ENCODE assay signal across 31 cellular contexts in genomic region chr13:92974905-92975429, GRCh38.
"Had no signal": no experiment of that assay in that cellular context is flagged by ENCODE, and none has a peak within 500 bp of the region (broad histone marks: within the 10 kb centered on the region; RNA-seq: fewer than 3 reads in every experiment).

No MANE protein-coding gene starts in this region.

- H3K9me3 ChIP-seq: SJSA1, SK-N-SH had no signal

- ATAC-seq: Panc1 had no signal

- DNase-seq: Karpas-422, KBM-7, MM.1S, MV-4-11, NCI-H1092, NCI-H1105, NCI-H1417 treated with DMSO at 0.1 percent for 48 hours, NCI-H1436 treated with DMSO at 0.1 percent for 48 hours, NCI-H1694 treated with DMSO at 0.1 percent for 48 hours, NCI-H1930, NCI-H2029 treated with DMSO at 0.1 percent for 48 hours, NCI-H2081 treated with DMSO at 0.1 percent for 48 hours, NCI-H2107, NCI-H2171, NCI-H226, NCI-H446 treated with DMSO at 0.1 percent for 48 hours, NCI-H510A, NCI-H524, NCI-H526, NCI-H69, NCI-H748 treated with DMSO at 0.1 percent for 48 hours, NCI-H82, PC-9, Right ventricle myocardium superior, SHP77 treated with DMSO at 0.1 percent for 48 hours, SK-N-SH, SW 1271 had no signal

- H2AFZ ChIP-seq: PC-9 had no signal

- H3K4me3 ChIP-seq: PC-9, SJSA1 had no signal

- H3K36me3 ChIP-seq: SJSA1 had no signal

- H3K27ac ChIP-seq: KMS-11, PC-9, RWPE1, SJSA1 had no signal

- H3K9ac ChIP-seq: KMS-11, SK-N-SH had no signal

- H3K4me2 ChIP-seq: KMS-11, PC-9, SK-N-SH had no signal
